Comparison of ENCODE assay signal across 1 cellular context in the genomic region with DNA sequence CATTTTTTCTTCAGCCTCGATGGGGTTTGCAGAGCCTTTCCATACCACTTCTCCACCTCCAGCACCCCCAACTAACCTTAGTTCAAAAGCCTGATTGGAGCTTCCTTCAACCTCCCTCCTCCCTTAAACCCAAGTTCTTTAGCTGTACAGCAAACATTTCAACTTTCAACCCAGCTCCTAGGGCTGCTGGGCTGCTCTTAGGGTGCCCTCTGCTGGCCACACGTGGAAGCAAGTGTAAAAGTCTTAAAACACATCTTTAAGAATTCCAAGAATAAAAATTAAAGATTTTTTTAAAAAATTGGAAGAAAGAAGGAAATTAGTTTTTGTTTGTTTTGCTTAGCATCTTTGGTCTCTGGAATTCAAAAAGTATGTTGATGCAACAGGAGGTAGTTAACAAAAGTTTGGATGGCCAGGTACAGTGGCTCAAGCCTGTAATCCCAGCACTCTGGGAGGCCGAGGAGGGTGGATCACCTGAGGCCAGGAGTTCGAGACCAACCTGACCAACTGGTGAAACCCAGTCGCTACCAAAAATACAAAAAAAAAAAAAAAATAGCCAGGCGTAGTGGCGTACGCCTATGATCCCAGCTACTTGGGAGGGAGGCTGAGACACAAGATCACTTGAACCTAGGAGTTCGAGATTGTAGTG.
TF ChIP-seq lines count a peak whose summit lies in the region.

No MANE protein-coding gene starts in this region.

TF ChIP-seq in HepG2, 621 proteins besides CTCF, POLR2A, EP300 and RAD21 (continued from another document):
- TF ChIP-seq, protein P1, sequence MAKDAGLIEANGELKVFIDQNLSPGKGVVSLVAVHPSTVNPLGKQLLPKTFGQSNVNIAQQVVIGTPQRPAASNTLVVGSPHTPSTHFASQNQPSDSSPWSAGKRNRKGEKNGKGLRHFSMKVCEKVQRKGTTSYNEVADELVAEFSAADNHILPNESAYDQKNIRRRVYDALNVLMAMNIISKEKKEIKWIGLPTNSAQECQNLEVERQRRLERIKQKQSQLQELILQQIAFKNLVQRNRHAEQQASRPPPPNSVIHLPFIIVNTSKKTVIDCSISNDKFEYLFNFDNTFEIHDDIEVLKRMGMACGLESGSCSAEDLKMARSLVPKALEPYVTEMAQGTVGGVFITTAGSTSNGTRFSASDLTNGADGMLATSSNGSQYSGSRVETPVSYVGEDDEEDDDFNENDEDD (CRISPR knock-in tag; IDR thresholded peaks at IDR 0.05; ENCODE audit: borderline replicate concordance): no peak
- TF ChIP-seq, protein P2, sequence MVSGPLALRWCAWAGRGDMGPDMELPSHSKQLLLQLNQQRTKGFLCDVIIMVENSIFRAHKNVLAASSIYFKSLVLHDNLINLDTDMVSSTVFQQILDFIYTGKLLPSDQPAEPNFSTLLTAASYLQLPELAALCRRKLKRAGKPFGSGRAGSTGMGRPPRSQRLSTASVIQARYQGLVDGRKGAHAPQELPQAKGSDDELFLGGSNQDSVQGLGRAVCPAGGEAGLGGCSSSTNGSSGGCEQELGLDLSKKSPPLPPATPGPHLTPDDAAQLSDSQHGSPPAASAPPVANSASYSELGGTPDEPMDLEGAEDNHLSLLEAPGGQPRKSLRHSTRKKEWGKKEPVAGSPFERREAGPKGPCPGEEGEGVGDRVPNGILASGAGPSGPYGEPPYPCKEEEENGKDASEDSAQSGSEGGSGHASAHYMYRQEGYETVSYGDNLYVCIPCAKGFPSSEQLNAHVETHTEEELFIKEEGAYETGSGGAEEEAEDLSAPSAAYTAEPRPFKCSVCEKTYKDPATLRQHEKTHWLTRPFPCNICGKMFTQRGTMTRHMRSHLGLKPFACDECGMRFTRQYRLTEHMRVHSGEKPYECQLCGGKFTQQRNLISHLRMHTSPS (CRISPR knock-in tag; IDR thresholded peaks at IDR 0.05; ENCODE audit: low read depth): no peak
- TF ChIP-seq XRCC5 (optimal IDR thresholded peaks at IDR 0.05; ENCODE audit: low read length) (peak; percentile 48), RBM22 (optimal IDR thresholded peaks at IDR 0.05; ENCODE audit: low read length) (peak; percentile 42), STAG1 (CRISPR knock-in tag; IDR thresholded peaks at IDR 0.05) (peak; percentile 70), ZNF232 (CRISPR knock-in tag; IDR thresholded peaks at IDR 0.05; ENCODE audit: borderline replicate concordance) (no peak), GATA4 (IDR thresholded peaks at IDR 0.05; ENCODE audit: borderline replicate concordance, low read depth) (no peak), TAF15 (IDR thresholded peaks at IDR 0.05; ENCODE audit: low read depth, low read length, poor library complexity, severe bottlenecking) (no peak), ZNF629 (CRISPR knock-in tag; conservative IDR thresholded peaks at IDR 0.05) (no peak), ZNF850 (CRISPR knock-in tag; conservative IDR thresholded peaks at IDR 0.05) (no peak), ZNF3 (CRISPR knock-in tag; IDR thresholded peaks at IDR 0.05) (no peak), SMC3 (IDR thresholded peaks at IDR 0.05; ENCODE audit: low read length) (peak; percentile 66), ZNF790 (CRISPR knock-in tag; IDR thresholded peaks at IDR 0.05; ENCODE audit: borderline replicate concordance) (no peak), ZSCAN20 (CRISPR knock-in tag; IDR thresholded peaks at IDR 0.05; ENCODE audit: borderline replicate concordance) (no peak), SMAD1 (CRISPR knock-in tag; IDR thresholded peaks at IDR 0.05; ENCODE audit: borderline replicate concordance, low read depth) (no peak)
- TF ChIP-seq, protein P3, sequence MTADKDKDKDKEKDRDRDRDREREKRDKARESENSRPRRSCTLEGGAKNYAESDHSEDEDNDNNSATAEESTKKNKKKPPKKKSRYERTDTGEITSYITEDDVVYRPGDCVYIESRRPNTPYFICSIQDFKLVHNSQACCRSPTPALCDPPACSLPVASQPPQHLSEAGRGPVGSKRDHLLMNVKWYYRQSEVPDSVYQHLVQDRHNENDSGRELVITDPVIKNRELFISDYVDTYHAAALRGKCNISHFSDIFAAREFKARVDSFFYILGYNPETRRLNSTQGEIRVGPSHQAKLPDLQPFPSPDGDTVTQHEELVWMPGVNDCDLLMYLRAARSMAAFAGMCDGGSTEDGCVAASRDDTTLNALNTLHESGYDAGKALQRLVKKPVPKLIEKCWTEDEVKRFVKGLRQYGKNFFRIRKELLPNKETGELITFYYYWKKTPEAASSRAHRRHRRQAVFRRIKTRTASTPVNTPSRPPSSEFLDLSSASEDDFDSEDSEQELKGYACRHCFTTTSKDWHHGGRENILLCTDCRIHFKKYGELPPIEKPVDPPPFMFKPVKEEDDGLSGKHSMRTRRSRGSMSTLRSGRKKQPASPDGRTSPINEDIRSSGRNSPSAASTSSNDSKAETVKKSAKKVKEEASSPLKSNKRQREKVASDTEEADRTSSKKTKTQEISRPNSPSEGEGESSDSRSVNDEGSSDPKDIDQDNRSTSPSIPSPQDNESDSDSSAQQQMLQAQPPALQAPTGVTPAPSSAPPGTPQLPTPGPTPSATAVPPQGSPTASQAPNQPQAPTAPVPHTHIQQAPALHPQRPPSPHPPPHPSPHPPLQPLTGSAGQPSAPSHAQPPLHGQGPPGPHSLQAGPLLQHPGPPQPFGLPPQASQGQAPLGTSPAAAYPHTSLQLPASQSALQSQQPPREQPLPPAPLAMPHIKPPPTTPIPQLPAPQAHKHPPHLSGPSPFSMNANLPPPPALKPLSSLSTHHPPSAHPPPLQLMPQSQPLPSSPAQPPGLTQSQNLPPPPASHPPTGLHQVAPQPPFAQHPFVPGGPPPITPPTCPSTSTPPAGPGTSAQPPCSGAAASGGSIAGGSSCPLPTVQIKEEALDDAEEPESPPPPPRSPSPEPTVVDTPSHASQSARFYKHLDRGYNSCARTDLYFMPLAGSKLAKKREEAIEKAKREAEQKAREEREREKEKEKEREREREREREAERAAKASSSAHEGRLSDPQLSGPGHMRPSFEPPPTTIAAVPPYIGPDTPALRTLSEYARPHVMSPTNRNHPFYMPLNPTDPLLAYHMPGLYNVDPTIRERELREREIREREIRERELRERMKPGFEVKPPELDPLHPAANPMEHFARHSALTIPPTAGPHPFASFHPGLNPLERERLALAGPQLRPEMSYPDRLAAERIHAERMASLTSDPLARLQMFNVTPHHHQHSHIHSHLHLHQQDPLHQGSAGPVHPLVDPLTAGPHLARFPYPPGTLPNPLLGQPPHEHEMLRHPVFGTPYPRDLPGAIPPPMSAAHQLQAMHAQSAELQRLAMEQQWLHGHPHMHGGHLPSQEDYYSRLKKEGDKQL (CRISPR knock-in tag; IDR thresholded peaks at IDR 0.05; ENCODE audit: low read depth): no peak
- TF ChIP-seq, protein P4, sequence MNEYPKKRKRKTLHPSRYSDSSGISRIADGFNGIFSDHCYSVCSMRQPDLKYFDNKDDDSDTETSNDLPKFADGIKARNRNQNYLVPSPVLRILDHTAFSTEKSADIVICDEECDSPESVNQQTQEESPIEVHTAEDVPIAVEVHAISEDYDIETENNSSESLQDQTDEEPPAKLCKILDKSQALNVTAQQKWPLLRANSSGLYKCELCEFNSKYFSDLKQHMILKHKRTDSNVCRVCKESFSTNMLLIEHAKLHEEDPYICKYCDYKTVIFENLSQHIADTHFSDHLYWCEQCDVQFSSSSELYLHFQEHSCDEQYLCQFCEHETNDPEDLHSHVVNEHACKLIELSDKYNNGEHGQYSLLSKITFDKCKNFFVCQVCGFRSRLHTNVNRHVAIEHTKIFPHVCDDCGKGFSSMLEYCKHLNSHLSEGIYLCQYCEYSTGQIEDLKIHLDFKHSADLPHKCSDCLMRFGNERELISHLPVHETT (CRISPR knock-in tag; conservative IDR thresholded peaks at IDR 0.05): no peak
- TF ChIP-seq, protein P5, sequence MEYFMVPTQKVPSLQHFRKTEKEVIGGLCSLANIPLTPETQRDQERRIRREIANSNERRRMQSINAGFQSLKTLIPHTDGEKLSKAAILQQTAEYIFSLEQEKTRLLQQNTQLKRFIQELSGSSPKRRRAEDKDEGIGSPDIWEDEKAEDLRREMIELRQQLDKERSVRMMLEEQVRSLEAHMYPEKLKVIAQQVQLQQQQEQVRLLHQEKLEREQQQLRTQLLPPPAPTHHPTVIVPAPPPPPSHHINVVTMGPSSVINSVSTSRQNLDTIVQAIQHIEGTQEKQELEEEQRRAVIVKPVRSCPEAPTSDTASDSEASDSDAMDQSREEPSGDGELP (IDR thresholded peaks at IDR 0.05; ENCODE audit: borderline replicate concordance, low read depth): no peak
- TF ChIP-seq, protein P6, sequence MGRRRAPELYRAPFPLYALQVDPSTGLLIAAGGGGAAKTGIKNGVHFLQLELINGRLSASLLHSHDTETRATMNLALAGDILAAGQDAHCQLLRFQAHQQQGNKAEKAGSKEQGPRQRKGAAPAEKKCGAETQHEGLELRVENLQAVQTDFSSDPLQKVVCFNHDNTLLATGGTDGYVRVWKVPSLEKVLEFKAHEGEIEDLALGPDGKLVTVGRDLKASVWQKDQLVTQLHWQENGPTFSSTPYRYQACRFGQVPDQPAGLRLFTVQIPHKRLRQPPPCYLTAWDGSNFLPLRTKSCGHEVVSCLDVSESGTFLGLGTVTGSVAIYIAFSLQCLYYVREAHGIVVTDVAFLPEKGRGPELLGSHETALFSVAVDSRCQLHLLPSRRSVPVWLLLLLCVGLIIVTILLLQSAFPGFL (CRISPR knock-in tag; IDR thresholded peaks at IDR 0.05): no peak
